In the genomic region with DNA sequence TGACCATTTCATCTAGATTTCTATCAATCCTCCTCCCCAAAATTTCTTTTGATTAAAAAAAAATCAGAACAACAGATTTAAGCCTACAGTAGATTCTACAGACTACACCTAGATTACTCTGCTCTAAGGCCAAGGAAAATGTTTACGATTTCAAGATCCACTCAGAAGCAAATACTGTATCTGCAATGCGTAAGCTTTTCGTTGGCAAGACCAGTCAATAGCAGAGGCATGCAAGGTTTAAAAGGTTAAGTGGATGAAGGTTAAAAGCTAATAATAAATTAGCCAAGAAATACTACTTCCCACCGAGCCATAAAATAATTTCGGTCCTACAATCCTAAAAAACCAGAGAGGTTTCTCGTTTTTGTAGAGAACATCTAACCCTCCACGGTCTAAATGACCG, we compare ENCODE assay signal across 8 cellular contexts. TPM values are rescaled to one million over a fixed set of nuclear protein-coding genes. Genes with fewer than 3 reads are reported as not detected.
A peak's percentile ranks its signal among the peaks of the same experiment; 100 is the strongest.
DNase-seq lines count a peak whose midpoint lies in the region; ATAC-seq, FAIRE-seq and TF ChIP-seq lines count a peak whose summit lies in the region.

No MANE protein-coding gene starts in this region.

- BruUV-seq in endothelial cell of umbilical vein (replicated peaks; lab: Mats Ljungman, UMichigan) = TSS peak; percentile 23

- peak overlapping the region; percentile 84 for H3K27ac Mint-ChIP-seq in osteocyte (ENCODE audit: unreplicated experiment)

- H3K9me3 ChIP-seq in OCI-LY3 (ENCODE audit: insufficient read depth, low read length) (no peaks in the 10 kb centered on the region), endothelial cell of umbilical vein (replicated peaks; ENCODE audit: control insufficient read depth, insufficient read depth, low read length) (no peaks in the 10 kb centered on the region)

- peak overlapping the region; percentile 89 for H3K9ac ChIP-seq in OCI-LY3 (ENCODE audit: low read length)
- peak overlapping the region; percentile 62 for H3K9ac ChIP-seq in endothelial cell of umbilical vein (replicated peaks; ENCODE audit: extremely low read depth, insufficient read depth, low read length)

- H3K36me3 ChIP-seq in OCI-LY3 (replicated peaks; ENCODE audit: low read depth, low read length) (peaks cover 5% of the 10 kb centered on the region), endothelial cell of umbilical vein (ENCODE audit: control insufficient read depth in 2 of 2, extremely low read depth in 1 of 2, insufficient read depth in 2 of 2, low read length in 2 of 2) (no peaks in the 10 kb centered on the region)

- dilution Hi-C loops in endothelial cell of umbilical vein (cut with MboI; ENCODE audit: extremely low pct_ligation_motif_present, low sequenced_read_pairs) = no loop called here

- H3K4me1 ChIP-seq in OCI-LY3 (ENCODE audit: low read length) (peaks cover 38% of the 10 kb centered on the region), endothelial cell of umbilical vein (ENCODE audit: control insufficient read depth, extremely low read depth, insufficient read depth, low read length) (peaks cover 18% of the 10 kb centered on the region)

- CTCF ChIA-PET in endothelial cell of umbilical vein (lab: Charles Lee) = interaction anchor here (1.7 kb wide), 1 partner anchor 46 kb away, joined by 3 read pairs; no protein-coding TSS in a partner anchor
- CTCF ChIA-PET in GM10248 (lab: Yijun Ruan, JAX) = interaction anchor here (0.7 to 1.2 kb wide), 3 partner anchors 9 to 207 kb away, joined by 3 read pairs; no protein-coding TSS in a partner anchor

- peak overlapping the region; percentile 93 for H3K4me3 Mint-ChIP-seq in osteocyte (ENCODE audit: unreplicated experiment)

- DNase-seq in Caki2 (ENCODE audit: low read depth) (peak; percentile 10), endothelial cell of umbilical vein (ENCODE audit: low read depth, low spot score) (no peak), osteocyte (ENCODE audit: extremely low spot score, unreplicated experiment) (no peak), GM10248 (ENCODE audit: extremely low spot score) (no peak), middle frontal gyrus (ENCODE audit: extremely low spot score, low spot score) (no peak), GM20000 (ENCODE audit: low spot score) (no peak)

- H3K4me1 Mint-ChIP-seq in osteocyte (ENCODE audit: unreplicated experiment) = peaks cover 50% of the 10 kb centered on the region

- TF ChIP-seq POLR2A in endothelial cell of umbilical vein (IDR thresholded peaks at IDR 0.05; ENCODE audit: low read depth, low read length) = no peak

- H3K4me2 ChIP-seq in OCI-LY3 (ENCODE audit: low read length) = peak overlapping the region; percentile 79
- peak overlapping the region; percentile 77 for H3K4me2 ChIP-seq in endothelial cell of umbilical vein (ENCODE audit: insufficient read depth, low read length)

- H3K27ac ChIP-seq in OCI-LY3 (ENCODE audit: low read length) (no peak overlapping the region), endothelial cell of umbilical vein (ENCODE audit: insufficient read depth, low read depth, low read length) (no peak overlapping the region)

- H3K4me3 ChIP-seq in OCI-LY3 (ENCODE audit: low read length) (peak overlapping the region; percentile 96), endothelial cell of umbilical vein (replicated peaks in 1 of 3; ENCODE audit: insufficient read depth in 1 of 3, low read depth in 1 of 3, low read length in 3 of 3) (peak overlapping the region; percentile 26 to 98 (median 77))

- no peaks in the 10 kb centered on the region for H3K9me1 ChIP-seq in endothelial cell of umbilical vein (replicated peaks; ENCODE audit: control insufficient read depth, extremely low read depth, insufficient read depth, low read length)

- intact Hi-C loops in endothelial cell of umbilical vein (cut with micrococcal nuclease) = loop anchor here (2.0 kb wide), 1 partner anchor 38 kb away; no protein-coding TSS in a partner anchor

- in situ Hi-C loops in Caki2 (cut with HindIII; ENCODE audit: low pct_unique_long_range_greater_than_20kb, low sequenced_read_pairs) = no loop called here

- no peak for ATAC-seq in esophagus mucosa

- no peaks in the 10 kb centered on the region for H3K27me3 ChIP-seq in OCI-LY3 (ENCODE audit: low read depth, low read length)
- no peaks in the 10 kb centered on the region for H3K27me3 ChIP-seq in endothelial cell of umbilical vein (ENCODE audit: control insufficient read depth in 2 of 2, insufficient read depth in 2 of 2, low read length in 2 of 2)

- H4K20me1 ChIP-seq in OCI-LY3 (ENCODE audit: insufficient read depth, low read length) = peaks cover 35% of the 10 kb centered on the region
- H4K20me1 ChIP-seq in endothelial cell of umbilical vein (replicated peaks; ENCODE audit: control insufficient read depth, extremely low read depth, insufficient read depth, low read length) = no peaks in the 10 kb centered on the region

- no peak overlapping the region for H2AFZ ChIP-seq in OCI-LY3 (ENCODE audit: low read depth, low read length)
- H2AFZ ChIP-seq in endothelial cell of umbilical vein (ENCODE audit: low read depth, low read length) = no peak overlapping the region

- no peak for TF ChIP-seq CTCF in OCI-LY3 (IDR thresholded peaks at IDR 0.05; ENCODE audit: low read depth, low read length)
- no peak for TF ChIP-seq CTCF in endothelial cell of umbilical vein (IDR thresholded peaks at IDR 0.05; ENCODE audit: extremely low read depth in 1 of 2, insufficient read depth in 1 of 2, low read depth in 1 of 2, low read length in 2 of 2)
- no peak for TF ChIP-seq CTCF in osteocyte (IDR thresholded peaks at IDR 0.05)
- TF ChIP-seq CTCF in GM10248 (IDR thresholded peaks at IDR 0.05; ENCODE audit: control extremely low read depth, extremely low read depth, low read depth, missing control alignments) = no peak
- TF ChIP-seq CTCF in GM20000 (IDR thresholded peaks at IDR 0.05; ENCODE audit: extremely low read depth, missing control alignments) = no peak

- H3K36me3 Mint-ChIP-seq in osteocyte (ENCODE audit: unreplicated experiment) = no peaks in the 10 kb centered on the region

- no peak for FAIRE-seq in endothelial cell of umbilical vein (lab: Jason Lieb, UNC)

- no peaks in the 10 kb centered on the region for H3K9me3 Mint-ChIP-seq in osteocyte (ENCODE audit: unreplicated experiment)

- POLR2A ChIA-PET in endothelial cell of umbilical vein (lab: Charles Lee) (no interaction called here), GM10248 (lab: Yijun Ruan, JAX) (no interaction called here)

- H3K27me3 Mint-ChIP-seq in osteocyte (ENCODE audit: unreplicated experiment) = no peaks in the 10 kb centered on the region

- H3K79me2 ChIP-seq in OCI-LY3 (ENCODE audit: low read length) = peaks cover 59% of the 10 kb centered on the region
- peaks cover 41% of the 10 kb centered on the region for H3K79me2 ChIP-seq in endothelial cell of umbilical vein (ENCODE audit: control insufficient read depth, insufficient read depth, low read length)

TF ChIP-seq in endothelial cell of umbilical vein, 7 proteins besides CTCF, POLR2A, EP300 and RAD21:
- no peak for TF ChIP-seq EZH2 (IDR thresholded peaks at IDR 0.05; ENCODE audit: borderline replicate concordance, low read depth, low read length, severe bottlenecking)
- TF ChIP-seq POLR2AphosphoS5 (IDR thresholded peaks at IDR 0.05; ENCODE audit: insufficient read depth, low read depth, low read length) = no peak
- TF ChIP-seq JUN (IDR thresholded peaks at IDR 0.05; ENCODE audit: borderline replicate concordance, insufficient read depth, insufficient read length, low read depth) = no peak
- no peak for TF ChIP-seq FOS (IDR thresholded peaks at IDR 0.05; ENCODE audit: borderline replicate concordance, insufficient read depth, low read length)
- TF ChIP-seq MYC (IDR thresholded peaks at IDR 0.05; ENCODE audit: low read depth, low read length) = no peak
- TF ChIP-seq, protein P1, sequence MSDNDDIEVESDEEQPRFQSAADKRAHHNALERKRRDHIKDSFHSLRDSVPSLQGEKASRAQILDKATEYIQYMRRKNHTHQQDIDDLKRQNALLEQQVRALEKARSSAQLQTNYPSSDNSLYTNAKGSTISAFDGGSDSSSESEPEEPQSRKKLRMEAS (IDR thresholded peaks at IDR 0.05; ENCODE audit: insufficient read depth, insufficient read length) = no peak
- TF ChIP-seq GATA2 (IDR thresholded peaks at IDR 0.05; ENCODE audit: insufficient read depth, insufficient read length, low read depth, low read length) = no peak
TF ChIP-seq in endothelial cell of umbilical vein: peak in this region for 0.

RNA-seq across cellular contexts. Expression of a gene that starts 1.3 kb away (rescaled TPM):
- total RNA-seq in Caki2 (2014; rRNA removed; shearing (Covaris generic); ENCODE audit: low replicate concordance) = 144 and 149 TPM in 2 replicates
- total RNA-seq in endothelial cell of umbilical vein (130 and 132 TPM in 2 replicates), osteocyte (179 and 187 TPM in 2 replicates), esophagus mucosa (121 TPM)
- polyA plus RNA-seq in endothelial cell of umbilical vein = 44.6 and 49.1 TPM in 2 replicates
- 60.9 and 65.0 TPM in 2 replicates for polyA plus RNA-seq in endothelial cell of umbilical vein (2011; cell fraction: cytosol; rRNA removed)
- polyA plus RNA-seq in endothelial cell of umbilical vein (2011; cell fraction: nucleus; rRNA removed) = 60.7 and 62.4 TPM in 2 replicates
- polyA plus RNA-seq in endothelial cell of umbilical vein (2012) = 103 and 122 TPM in 2 replicates
- polyA minus RNA-seq in endothelial cell of umbilical vein = 75.4 and 82.2 TPM in 2 replicates
- 24.7 TPM for polyA minus RNA-seq in endothelial cell of umbilical vein (2011; cell fraction: cytosol; rRNA and poly(A)+ RNA removed)
- 28.7 and 29.7 TPM in 2 replicates for polyA minus RNA-seq in endothelial cell of umbilical vein (2011; cell fraction: nucleus; rRNA and poly(A)+ RNA removed)
